ENCODE assay signal across 8 cellular contexts in genomic region chr7:73606801-73607691, GRCh38. TPM values are rescaled to one million over a fixed set of nuclear protein-coding genes. Genes with fewer than 3 reads are reported as not detected.
DNase-seq lines count a peak whose midpoint lies in the region; TF ChIP-seq lines count a peak whose summit lies in the region.

No MANE protein-coding gene starts in this region.

- H3K36me3 ChIP-seq in fibroblast of lung (ENCODE audit: control insufficient read depth, insufficient read depth, low read length) (no peaks in the 10 kb centered on the region), testis (ENCODE audit: low read depth, missing control alignments) (no peaks in the 10 kb centered on the region)

- in situ Hi-C loops in GM13977 (cut with MboI; ENCODE audit: low pct_unique_long_range_greater_than_20kb, low sequenced_read_pairs, unreplicated experiment), result loop anchor here (25.0 kb wide), 1 partner anchor 255 kb away; the partner anchor contains the start of gene TMEM270

- H3K27ac ChIP-seq in fibroblast of lung (ENCODE audit: insufficient read depth, low read length) (no peak overlapping the region), testis (no peak overlapping the region)

- DNase-seq in A172 (ENCODE audit: low spot score), result peak; percentile 26
- DNase-seq in GM13977 (ENCODE audit: low spot score), result peak; percentile 88
- DNase-seq in NCI-H748 treated with DMSO at 0.1 percent for 48 hours (lab: John Stamatoyannopoulos, UW), result peak; percentile 25
- peak; percentile 35 for DNase-seq in activated T-cell treated with anti-CD3 and anti-CD28 coated beads for 24 hours (ENCODE audit: low read depth)
- peak in 1 of 2 donors; percentile 34 for DNase-seq in fibroblast of lung (ENCODE audit: low read depth in 2 of 2)
- DNase-seq in neural crest cell (ENCODE audit: low read depth, low spot score), result peak; percentile 89
- peak; percentile 70 for DNase-seq in testis
- DNase-seq in OCI-M2 (lab: John Stamatoyannopoulos, UW; ENCODE audit: unreplicated experiment), result no peak

- no peak overlapping the region for H2AFZ ChIP-seq in fibroblast of lung (ENCODE audit: low read length)

- peaks cover 9% of the 10 kb centered on the region for H3K27me3 Mint-ChIP-seq in neural crest cell (ENCODE audit: low read depth)

- no peaks in the 10 kb centered on the region for H3K79me2 ChIP-seq in fibroblast of lung (ENCODE audit: control insufficient read depth, insufficient read depth, low read length)

- peak overlapping the region; percentile 67 for H3K27ac Mint-ChIP-seq in neural crest cell (ENCODE audit: unreplicated experiment)

- no peak overlapping the region for H3K9ac ChIP-seq in fibroblast of lung (ENCODE audit: insufficient read depth, low read length)

- no peaks in the 10 kb centered on the region for H3K9me3 Mint-ChIP-seq in neural crest cell

- H3K27me3 ChIP-seq in fibroblast of lung (ENCODE audit: control insufficient read depth, insufficient read depth, low read length), result peaks cover 2% of the 10 kb centered on the region
- no peaks in the 10 kb centered on the region for H3K27me3 ChIP-seq in testis

- no peaks in the 10 kb centered on the region for H3K4me1 ChIP-seq in fibroblast of lung (ENCODE audit: control insufficient read depth, extremely low read depth, insufficient read depth, low read length)
- H3K4me1 ChIP-seq in testis, result no peaks in the 10 kb centered on the region

- no peak overlapping the region for H3K4me3 Mint-ChIP-seq in neural crest cell

- H3K4me1 Mint-ChIP-seq in neural crest cell, result no peaks in the 10 kb centered on the region

- H3K36me3 Mint-ChIP-seq in neural crest cell (ENCODE audit: low read depth), result no peaks in the 10 kb centered on the region

- H3K9me3 ChIP-seq in fibroblast of lung (ENCODE audit: control insufficient read depth, insufficient read depth, low read depth, low read length), result no peaks in the 10 kb centered on the region
- H3K9me3 ChIP-seq in testis, result no peaks in the 10 kb centered on the region

- no peaks in the 10 kb centered on the region for H4K20me1 ChIP-seq in fibroblast of lung (ENCODE audit: control insufficient read depth, extremely low read depth, insufficient read depth, low read length)

- intact Hi-C loops in testis (cut with DNase I; ENCODE audit: low total_unique reads), result loop anchor here (5.0 kb wide), 1 partner anchor 120 kb away; no protein-coding TSS in a partner anchor

- peak overlapping the region; percentile 75 for H3K4me2 ChIP-seq in fibroblast of lung (ENCODE audit: extremely low read depth, insufficient read depth, low read length)

- TF ChIP-seq CTCF in GM13977 (IDR thresholded peaks at IDR 0.05; ENCODE audit: extremely low read depth, insufficient read depth, missing control alignments) (peak; percentile 95), fibroblast of lung (conservative IDR thresholded peaks at IDR 0.05 in 1 of 2, IDR thresholded peaks at IDR 0.05 in 1 of 2; ENCODE audit: low read depth in 1 of 2, low read length in 2 of 2) (peak; percentile 91 to 94), neural crest cell (conservative IDR thresholded peaks at IDR 0.05) (peak; percentile 98), testis (IDR thresholded peaks at IDR 0.05) (peak; percentile 85 to 95 (median 91))

- TF ChIP-seq POLR2A in testis (IDR thresholded peaks at IDR 0.05), result no peak

- H3K4me3 ChIP-seq in fibroblast of lung (replicated peaks in 1 of 4; ENCODE audit: control extremely low read depth in 1 of 4, insufficient read depth in 1 of 4, low read depth in 3 of 4, low read length in 4 of 4), result peak overlapping the region in 1 of 4 experiments; percentile 7
- peak overlapping the region; percentile 34 to 44 for H3K4me3 ChIP-seq in testis

- WGBS in testis, 2 donors, result 3 to 13% methylated on average over 13 to 36 of the region's 36 CpGs

RNA-seq across cellular contexts. Expression of gene MLXIPL, which starts 17.3 kb away (rescaled TPM):
- not detected in 2 replicates for total RNA-seq in A172 (2014; rRNA removed; shearing (Covaris generic))
- total RNA-seq in fibroblast of lung (0.51 TPM in 1 of 2 replicates, not detected in the other), neural crest cell (0.80 and 1.1 TPM in 2 replicates), testis (100 to 1,000 TPM; 160 to 215 TPM)
- polyA plus RNA-seq in fibroblast of lung (not detected in 2 replicates), testis (ENCODE audit: insufficient read depth, low read depth, low replicate concordance) (34.2 TPM)
- not detected in 2 replicates for polyA plus RNA-seq in fibroblast of lung (2012)
- polyA minus RNA-seq in fibroblast of lung (ENCODE audit: low replicate concordance), result not detected in 2 replicates

RNA-seq across cellular contexts. Expression of gene TBL2, which starts 28.7 kb away (rescaled TPM):
- 53.0 and 70.7 TPM in 2 replicates for total RNA-seq in A172 (2014; rRNA removed; shearing (Covaris generic))
- total RNA-seq in fibroblast of lung (58.6 and 83.2 TPM in 2 replicates), neural crest cell (42.8 and 45.6 TPM in 2 replicates), testis (100 to 1,000 TPM; 211 to 224 TPM)
- polyA plus RNA-seq in fibroblast of lung (40.1 and 45.4 TPM in 2 replicates), testis (ENCODE audit: insufficient read depth, low read depth, low replicate concordance) (579 TPM)
- polyA plus RNA-seq in fibroblast of lung (2012), result 37.0 and 38.9 TPM in 2 replicates
- polyA minus RNA-seq in fibroblast of lung (ENCODE audit: low replicate concordance), result 131 and 144 TPM in 2 replicates

RNA-seq across cellular contexts. Expression of gene BCL7B, which starts 49.6 kb away (rescaled TPM):
- 50.5 and 65.2 TPM in 2 replicates for total RNA-seq in A172 (2014; rRNA removed; shearing (Covaris generic))
- 20.0 and 26.9 TPM in 2 replicates for total RNA-seq in fibroblast of lung
- polyA plus RNA-seq in fibroblast of lung, result 53.9 and 63.2 TPM in 2 replicates
- 49.8 and 55.1 TPM in 2 replicates for polyA plus RNA-seq in fibroblast of lung (2012)
- polyA minus RNA-seq in fibroblast of lung (ENCODE audit: low replicate concordance), result 51.1 and 58.3 TPM in 2 replicates
- 49.9 and 51.6 TPM in 2 replicates for total RNA-seq in neural crest cell
- total RNA-seq in testis, result 10 to 100 TPM; 83.0 to 91.1 TPM
- polyA plus RNA-seq in testis (ENCODE audit: insufficient read depth, low read depth, low replicate concordance), result 88.9 TPM

Comparison
In these comparisons a context has a peak if more than half of its experiments do, and no peak if none do; other contexts are left out.
1. RNA of gene MLXIPL, which starts 17.3 kb away (total RNA-seq): 160 to 215 TPM in testis; 0.80 to 1.1 TPM in neural crest cell, not detected in A172 and 0.51 TPM in fibroblast of lung; every median in the first group is over 10 times any median in the second.
2. Peak in every context shown above with its lines, with median percentiles within 50 percentile points of each other: CTCF ChIP-seq.